17 cellular contexts compared by ENCODE assay signal in the genomic region with DNA sequence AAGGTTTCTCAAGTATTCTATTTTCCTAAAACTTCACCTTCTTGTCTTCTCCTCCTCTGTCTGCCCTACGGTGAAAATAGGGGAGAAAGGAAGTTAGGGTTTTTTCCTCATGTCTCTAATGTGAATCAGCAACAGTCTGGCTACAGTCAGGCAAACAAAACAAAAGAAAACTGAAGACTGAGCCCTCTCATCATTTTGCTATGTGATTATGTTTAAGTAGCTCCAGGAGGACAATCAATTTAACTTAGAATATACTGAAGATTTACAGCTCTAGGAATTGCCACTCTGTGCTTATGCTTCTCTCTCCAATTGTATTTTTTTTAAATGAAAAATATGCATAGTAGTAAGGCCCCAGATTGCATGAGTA.
DNase-seq lines count a peak whose midpoint lies in the region; ATAC-seq and TF ChIP-seq lines count a peak whose summit lies in the region.
"Had no signal": no experiment of that assay in that cellular context is flagged by ENCODE, and none has a peak within 500 bp of the region (broad histone marks: within the 10 kb centered on the region; RNA-seq: fewer than 3 reads in every experiment).

No MANE protein-coding gene starts in this region.

- no peak for ATAC-seq in HG03045 (IDR thresholded peaks at IDR 0.05; ENCODE audit: unreplicated experiment)
- ATAC-seq in activated naive CD4-positive, alpha-beta T cell treated with anti-CD3 and anti-CD28 coated beads, Interleukin-2, amount 50 U/mL, for 72 hours, result no peak

- H3K27me3 ChIP-seq in kidney epithelial cell (ENCODE audit: control insufficient read depth, insufficient read depth, low read length), result no peaks in the 10 kb centered on the region
- H3K27me3 ChIP-seq: BLaER1, pancreas had no signal

- H3K27ac Mint-ChIP-seq in activated naive CD4-positive, alpha-beta T cell treated with anti-CD3 and anti-CD28 coated beads, Interleukin-2, amount 50 U/mL, for 72 hours, result no peak overlapping the region
- H3K27ac Mint-ChIP-seq: activated naive CD8-positive, alpha-beta T cell treated with anti-CD3 and anti-CD28 coated beads, Interleukin-2, amount 10 ng/mL, durations not matched to agents 7 days and 5 days; stimulated activated naive CD8-positive, alpha-beta T cell treated with anti-CD3 and anti-CD28 coated beads, Interleukin-15, Interleukin-2, amounts not matched to agents 100 ng/mL and 50 ng/mL, for 24 hours had no signal

- in situ Hi-C loops in astrocyte of the cerebellum (cut with HindIII; ENCODE audit: low sequenced_read_pairs), result no loop called here

- H3K36me3 Mint-ChIP-seq in activated naive CD4-positive, alpha-beta T cell treated with anti-CD3 and anti-CD28 coated beads, Interleukin-2, amount 50 U/mL, for 72 hours, result no peaks in the 10 kb centered on the region
- H3K36me3 Mint-ChIP-seq: activated naive CD8-positive, alpha-beta T cell treated with anti-CD3 and anti-CD28 coated beads, Interleukin-2, amount 10 ng/mL, durations not matched to agents 7 days and 5 days had no signal

- no peak for TF ChIP-seq CTCF in astrocyte of the cerebellum (IDR thresholded peaks at IDR 0.05; ENCODE audit: low read depth, low read length, missing control alignments)
- no peak for TF ChIP-seq CTCF in kidney epithelial cell (IDR thresholded peaks at IDR 0.05; ENCODE audit: insufficient read depth, low read length, poor library complexity, severe bottlenecking)
- TF ChIP-seq CTCF in coronary artery (IDR thresholded peaks at IDR 0.05), result no peak

- no peak overlapping the region for H3K27ac ChIP-seq in coronary artery
- H3K27ac ChIP-seq: BLaER1, HL-60, lower lobe of right lung, pancreas had no signal

- no peak overlapping the region for H3K4me3 ChIP-seq in astrocyte of the cerebellum (ENCODE audit: low read depth, low read length)
- no peak overlapping the region for H3K4me3 ChIP-seq in kidney epithelial cell (ENCODE audit: low read depth, low read length)
- no peak overlapping the region for H3K4me3 ChIP-seq in coronary artery
- H3K4me3 ChIP-seq: BLaER1, lower lobe of right lung, pancreas had no signal

- no peaks in the 10 kb centered on the region for H3K9me3 Mint-ChIP-seq in activated naive CD4-positive, alpha-beta T cell treated with anti-CD3 and anti-CD28 coated beads, Interleukin-2, amount 50 U/mL, for 72 hours
- H3K9me3 Mint-ChIP-seq: activated naive CD8-positive, alpha-beta T cell treated with anti-CD3 and anti-CD28 coated beads, Interleukin-2, amount 10 ng/mL, durations not matched to agents 7 days and 5 days; stimulated activated naive CD8-positive, alpha-beta T cell treated with anti-CD3 and anti-CD28 coated beads, Interleukin-15, Interleukin-2, amounts not matched to agents 100 ng/mL and 50 ng/mL, for 24 hours had no signal

- no peaks in the 10 kb centered on the region for H3K36me3 ChIP-seq in kidney epithelial cell (ENCODE audit: control insufficient read depth, insufficient read depth, low read length)
- H3K36me3 ChIP-seq: BLaER1, lower lobe of right lung, pancreas had no signal

- DNase-seq in AG08395 (ENCODE audit: low spot score) (peak; percentile 62), HS-5 (ENCODE audit: low read depth) (peak; percentile 61), astrocyte of the cerebellum (ENCODE audit: low read depth) (peak; percentile 43), kidney epithelial cell (ENCODE audit: low read depth) (peak; percentile 56), dermis blood vessel endothelial cell (no peak), coronary artery (ENCODE audit: low spot score) (no peak)
- no peak for DNase-seq in activated naive CD4-positive, alpha-beta T cell treated with anti-CD3 and anti-CD28 coated beads, Interleukin-2, amount 50 U/mL, for 72 hours (ENCODE audit: low spot score in 2 of 2)
- DNase-seq: activated naive CD8-positive, alpha-beta T cell treated with anti-CD3 and anti-CD28 coated beads, Interleukin-2, amount 10 ng/mL, durations not matched to agents 7 days and 5 days; GF-D8; lower lobe of right lung; NCI-H1092; Right ventricle myocardium superior had no signal

Comparison
In these comparisons a context has a peak if more than half of its experiments do, and no peak if none do; other contexts are left out.
1. DNase-seq: peak in AG08395 (single experiment), HS-5 (single experiment), astrocyte of the cerebellum (single experiment) and kidney epithelial cell (single experiment); none in dermis blood vessel endothelial cell (single experiment), coronary artery (single experiment) and activated naive CD4-positive, alpha-beta T cell treated with anti-CD3 and anti-CD28 coated beads, Interleukin-2, amount 50 U/mL, for 72 hours (0 of 2).